13 cellular contexts compared by ENCODE assay signal in genomic region chr12:104691661-104692334, GRCh38.
A peak's percentile ranks its signal among the peaks of the same experiment; 100 is the strongest.
DNase-seq lines count a peak whose midpoint lies in the region; ATAC-seq and TF ChIP-seq lines count a peak whose summit lies in the region.
"Had no signal": no experiment of that assay in that cellular context is flagged by ENCODE, and none has a peak within 500 bp of the region (broad histone marks: within the 10 kb centered on the region; RNA-seq: fewer than 3 reads in every experiment).

No MANE protein-coding gene starts in this region.

- H3K79me2 ChIP-seq in SK-N-SH (ENCODE audit: insufficient read depth) = no peaks in the 10 kb centered on the region

- no peaks in the 10 kb centered on the region for H3F3A ChIP-seq in SK-N-SH (replicated peaks; ENCODE audit: insufficient read depth)

- H3K27ac ChIP-seq in mesenchymal stem cell (ENCODE audit: low read length, poor library complexity, severe bottlenecking) (no peak overlapping the region), SK-N-SH (ENCODE audit: low read depth in 2 of 2, low read length in 1 of 2) (no peak overlapping the region), caudate nucleus (ENCODE audit: low read depth, low read length) (no peak overlapping the region)
- H3K27ac ChIP-seq: right atrium auricular region had no signal

- H3K79me1 ChIP-seq in mesenchymal stem cell (replicated peaks; ENCODE audit: low read length, poor library complexity, severe bottlenecking) = no peaks in the 10 kb centered on the region

- no peak overlapping the region for H3K18ac ChIP-seq in mesenchymal stem cell (ENCODE audit: low read depth in 1 of 2, low read length in 2 of 2)

- peak overlapping the region in 1 of 2 experiments; percentile 61 for H3K14ac ChIP-seq in mesenchymal stem cell (ENCODE audit: low read length in 2 of 2)

- H3K4me3 ChIP-seq in mesenchymal stem cell (ENCODE audit: insufficient read depth in 1 of 2, low read depth in 1 of 2, low read length in 2 of 2) = no peak overlapping the region
- no peak overlapping the region for H3K4me3 ChIP-seq in SK-N-SH (ENCODE audit: low read depth in 2 of 2, low read length in 1 of 2)
- H3K4me3 ChIP-seq: right atrium auricular region had no signal

- H3K9me3 ChIP-seq in mesenchymal stem cell (ENCODE audit: control insufficient read depth, low read length) (no peaks in the 10 kb centered on the region), SK-N-SH (no peaks in the 10 kb centered on the region)
- H3K9me3 ChIP-seq: right atrium auricular region had no signal

- peak overlapping the region in 2 of 10 donors; percentile 10 to 47 for H3K4me3 Mint-ChIP-seq in naive thymus-derived CD8-positive, alpha-beta T cell
- H3K4me3 Mint-ChIP-seq: dendritic cell treated with granulocyte-macrophage colony-stimulating factor and Interleukin-4, amounts not matched to agents 40 ng/mL and 50 ng/mL, for 4 days had no signal

- H3K4me1 ChIP-seq in mesenchymal stem cell (ENCODE audit: control insufficient read depth, insufficient read depth, low read depth, low read length) (peaks cover 4% of the 10 kb centered on the region), SK-N-SH (ENCODE audit: control insufficient read depth in 1 of 2, insufficient read depth in 2 of 2, low read depth in 1 of 2, low read length in 1 of 2) (peaks cover 0 to 3% of the 10 kb centered on the region in 2 experiments; a peak in 1 of 4 replicates)

- H3K9me3 Mint-ChIP-seq in naive thymus-derived CD8-positive, alpha-beta T cell = no peaks in the 10 kb centered on the region
- H3K9me3 Mint-ChIP-seq: dendritic cell treated with granulocyte-macrophage colony-stimulating factor and Interleukin-4, amounts not matched to agents 40 ng/mL and 50 ng/mL, for 4 days had no signal

- peaks cover 43 to 90% (median 58%) of the 10 kb centered on the region in 4 donors for H3K4me1 Mint-ChIP-seq in naive thymus-derived CD8-positive, alpha-beta T cell

- TF ChIP-seq RAD21 in SK-N-SH (IDR thresholded peaks at IDR 0.05; ENCODE audit: low read length) = no peak

- H3K23ac ChIP-seq in mesenchymal stem cell (ENCODE audit: low read length in 2 of 2) = peak overlapping the region in 1 of 2 experiments; percentile 16

- peaks cover 0 to 4% (median 0%) of the 10 kb centered on the region in 3 donors for H3K36me3 Mint-ChIP-seq in naive thymus-derived CD8-positive, alpha-beta T cell

- no peak for TF ChIP-seq CTCF in SK-N-SH (IDR thresholded peaks at IDR 0.05)

- 97% methylated on average over 16 of the region's 17 CpGs for WGBS in mesenchymal stem cell
- WGBS in SK-N-SH (ENCODE audit: low lambda C conversion rate) = 95% methylated on average over 16 of the region's 17 CpGs

- H3K27me3 ChIP-seq in mesenchymal stem cell (ENCODE audit: control insufficient read depth in 1 of 2, insufficient read depth in 1 of 2, low read length in 2 of 2) = no peaks in the 10 kb centered on the region
- no peaks in the 10 kb centered on the region for H3K27me3 ChIP-seq in SK-N-SH (ENCODE audit: insufficient read depth)
- H3K27me3 ChIP-seq: right atrium auricular region had no signal

- H2BK120ac ChIP-seq in mesenchymal stem cell (ENCODE audit: low read depth, low read length) = no peak overlapping the region

- no peak overlapping the region for H3K9ac ChIP-seq in mesenchymal stem cell (ENCODE audit: low read length)
- H3K9ac ChIP-seq in SK-N-SH = no peak overlapping the region

- no peak overlapping the region for H4K91ac ChIP-seq in mesenchymal stem cell (ENCODE audit: low read length)

- H4K20me1 ChIP-seq in SK-N-SH (ENCODE audit: insufficient read depth) = no peaks in the 10 kb centered on the region

- H2BK15ac ChIP-seq in mesenchymal stem cell (ENCODE audit: low read depth, poor library complexity, severe bottlenecking) = no peak overlapping the region

- ATAC-seq in GM18502 (IDR thresholded peaks at IDR 0.05; ENCODE audit: poor library complexity, unreplicated experiment) (peak; percentile 42), GM19397 (IDR thresholded peaks at IDR 0.05; ENCODE audit: unreplicated experiment) (peak; percentile 42), HG02981 (IDR thresholded peaks at IDR 0.05; ENCODE audit: unreplicated experiment) (peak; percentile 40)
- ATAC-seq in naive thymus-derived CD8-positive, alpha-beta T cell = no peak
- ATAC-seq: Panc1 had no signal

- peak overlapping the region; percentile 39 for H4K8ac ChIP-seq in mesenchymal stem cell (ENCODE audit: low read length)

- peak overlapping the region in 1 of 2 experiments; percentile 10 for H2BK12ac ChIP-seq in mesenchymal stem cell (ENCODE audit: low read length in 2 of 2)

- no peak overlapping the region for H2AFZ ChIP-seq in mesenchymal stem cell (ENCODE audit: low read depth, low read length)
- H2AFZ ChIP-seq in SK-N-SH (ENCODE audit: low read depth) = no peak overlapping the region

- H2AK5ac ChIP-seq in mesenchymal stem cell (ENCODE audit: low read length, severe bottlenecking) = no peak overlapping the region

- H3K9me2 ChIP-seq in SK-N-SH = no peaks in the 10 kb centered on the region

- H3K27ac Mint-ChIP-seq in naive thymus-derived CD8-positive, alpha-beta T cell = no peak overlapping the region
- H3K27ac Mint-ChIP-seq: dendritic cell treated with granulocyte-macrophage colony-stimulating factor and Interleukin-4, amounts not matched to agents 40 ng/mL and 50 ng/mL, for 4 days had no signal

- no peaks in the 10 kb centered on the region for H3K27me3 Mint-ChIP-seq in naive thymus-derived CD8-positive, alpha-beta T cell
- H3K27me3 Mint-ChIP-seq: dendritic cell treated with granulocyte-macrophage colony-stimulating factor and Interleukin-4, amounts not matched to agents 40 ng/mL and 50 ng/mL, for 4 days had no signal

- no peak for TF ChIP-seq EP300 in SK-N-SH (IDR thresholded peaks at IDR 0.05; ENCODE audit: borderline replicate concordance in 1 of 2, low read depth in 1 of 2, low read length in 1 of 2)

- DNase-seq in mesenchymal stem cell = no peak
- DNase-seq in SK-N-SH = no peak
- no peak for DNase-seq in naive thymus-derived CD8-positive, alpha-beta T cell
- no peak for DNase-seq in caudate nucleus (lab: John Stamatoyannopoulos, UW)
- DNase-seq: mammary epithelial cell, NCI-H187, trophoblast cell had no signal

- H3K36me3 ChIP-seq in mesenchymal stem cell (ENCODE audit: control insufficient read depth in 1 of 2, insufficient read depth in 2 of 2, low read depth in 1 of 2, low read length in 2 of 2) = peaks cover 0 to 3% of the 10 kb centered on the region in 2 experiments
- H3K36me3 ChIP-seq in SK-N-SH (replicated peaks in 1 of 2; ENCODE audit: control insufficient read depth in 1 of 2, insufficient read depth in 2 of 2, low read length in 1 of 2) = no peaks in the 10 kb centered on the region
- H3K36me3 ChIP-seq: right atrium auricular region had no signal

- no peak overlapping the region for H3K4ac ChIP-seq in mesenchymal stem cell (ENCODE audit: low read depth in 1 of 2, low read length in 2 of 2)

- H3K4me2 ChIP-seq in mesenchymal stem cell (ENCODE audit: low read length, poor library complexity, severe bottlenecking) = no peak overlapping the region
- no peak overlapping the region for H3K4me2 ChIP-seq in SK-N-SH

- POLR2A ChIA-PET in SK-N-SH (lab: Yijun Ruan, JAX) = no interaction called here
- POLR2A ChIA-PET in naive thymus-derived CD8-positive, alpha-beta T cell (lab: Charles Lee) = no interaction called here

- H2BK5ac ChIP-seq in mesenchymal stem cell (ENCODE audit: low read depth, low read length, poor library complexity, severe bottlenecking) = no peak overlapping the region

- CTCF ChIA-PET in SK-N-SH (lab: Yijun Ruan, JAX) = interaction anchor here (1.5 kb wide), 1 partner anchor 8 kb away, joined by 4 read pairs; no protein-coding TSS in a partner anchor

TF ChIP-seq in SK-N-SH, 30 proteins besides CTCF, POLR2A, EP300 and RAD21 (continues in another document):
- TF ChIP-seq, protein P1, sequence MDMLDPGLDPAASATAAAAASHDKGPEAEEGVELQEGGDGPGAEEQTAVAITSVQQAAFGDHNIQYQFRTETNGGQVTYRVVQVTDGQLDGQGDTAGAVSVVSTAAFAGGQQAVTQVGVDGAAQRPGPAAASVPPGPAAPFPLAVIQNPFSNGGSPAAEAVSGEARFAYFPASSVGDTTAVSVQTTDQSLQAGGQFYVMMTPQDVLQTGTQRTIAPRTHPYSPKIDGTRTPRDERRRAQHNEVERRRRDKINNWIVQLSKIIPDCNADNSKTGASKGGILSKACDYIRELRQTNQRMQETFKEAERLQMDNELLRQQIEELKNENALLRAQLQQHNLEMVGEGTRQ (IDR thresholded peaks at IDR 0.05; ENCODE audit: borderline replicate concordance, low read depth, low read length) = no peak
- TF ChIP-seq MXI1 (IDR thresholded peaks at IDR 0.05; ENCODE audit: low read depth, low read length) (no peak), NFIC (IDR thresholded peaks at IDR 0.05; ENCODE audit: borderline replicate concordance) (no peak), SIN3A (IDR thresholded peaks at IDR 0.05; ENCODE audit: borderline replicate concordance, low read depth, low read length) (no peak), GATA2 (CRISPR knock-in tag; IDR thresholded peaks at IDR 0.05) (no peak), JUND (IDR thresholded peaks at IDR 0.05) (no peak), MEF2A (IDR thresholded peaks at IDR 0.05; ENCODE audit: borderline replicate concordance, low read depth) (no peak), ELF1 (IDR thresholded peaks at IDR 0.05) (no peak), IRF3 (IDR thresholded peaks at IDR 0.05; ENCODE audit: low read depth, low read length) (no peak), FOXJ3 (CRISPR knock-in tag; IDR thresholded peaks at IDR 0.05) (no peak), SMC3 (IDR thresholded peaks at IDR 0.05; ENCODE audit: low read depth, low read length) (no peak)

Comparison
In these comparisons a context has a peak if more than half of its experiments do, and no peak if none do; other contexts are left out.
1. ATAC-seq: peak in GM18502 (single experiment), GM19397 (single experiment) and HG02981 (single experiment); none in naive thymus-derived CD8-positive, alpha-beta T cell (0 of 2).